1 cellular context compared by ENCODE assay signal in genomic region chr1:234598974-234599616, GRCh38.
TF ChIP-seq lines count a peak whose summit lies in the region.

No MANE protein-coding gene starts in this region.

TF ChIP-seq in GM12878, 131 proteins besides CTCF, POLR2A, EP300 and RAD21 (continued from another document):
- TF ChIP-seq, protein P1, sequence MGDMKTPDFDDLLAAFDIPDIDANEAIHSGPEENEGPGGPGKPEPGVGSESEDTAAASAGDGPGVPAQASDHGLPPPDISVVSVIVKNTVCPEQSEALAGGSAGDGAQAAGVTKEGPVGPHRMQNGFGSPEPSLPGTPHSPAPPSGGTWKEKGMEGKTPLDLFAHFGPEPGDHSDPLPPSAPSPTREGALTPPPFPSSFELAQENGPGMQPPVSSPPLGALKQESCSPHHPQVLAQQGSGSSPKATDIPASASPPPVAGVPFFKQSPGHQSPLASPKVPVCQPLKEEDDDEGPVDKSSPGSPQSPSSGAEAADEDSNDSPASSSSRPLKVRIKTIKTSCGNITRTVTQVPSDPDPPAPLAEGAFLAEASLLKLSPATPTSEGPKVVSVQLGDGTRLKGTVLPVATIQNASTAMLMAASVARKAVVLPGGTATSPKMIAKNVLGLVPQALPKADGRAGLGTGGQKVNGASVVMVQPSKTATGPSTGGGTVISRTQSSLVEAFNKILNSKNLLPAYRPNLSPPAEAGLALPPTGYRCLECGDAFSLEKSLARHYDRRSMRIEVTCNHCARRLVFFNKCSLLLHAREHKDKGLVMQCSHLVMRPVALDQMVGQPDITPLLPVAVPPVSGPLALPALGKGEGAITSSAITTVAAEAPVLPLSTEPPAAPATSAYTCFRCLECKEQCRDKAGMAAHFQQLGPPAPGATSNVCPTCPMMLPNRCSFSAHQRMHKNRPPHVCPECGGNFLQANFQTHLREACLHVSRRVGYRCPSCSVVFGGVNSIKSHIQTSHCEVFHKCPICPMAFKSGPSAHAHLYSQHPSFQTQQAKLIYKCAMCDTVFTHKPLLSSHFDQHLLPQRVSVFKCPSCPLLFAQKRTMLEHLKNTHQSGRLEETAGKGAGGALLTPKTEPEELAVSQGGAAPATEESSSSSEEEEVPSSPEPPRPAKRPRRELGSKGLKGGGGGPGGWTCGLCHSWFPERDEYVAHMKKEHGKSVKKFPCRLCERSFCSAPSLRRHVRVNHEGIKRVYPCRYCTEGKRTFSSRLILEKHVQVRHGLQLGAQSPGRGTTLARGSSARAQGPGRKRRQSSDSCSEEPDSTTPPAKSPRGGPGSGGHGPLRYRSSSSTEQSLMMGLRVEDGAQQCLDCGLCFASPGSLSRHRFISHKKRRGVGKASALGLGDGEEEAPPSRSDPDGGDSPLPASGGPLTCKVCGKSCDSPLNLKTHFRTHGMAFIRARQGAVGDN (IDR thresholded peaks at IDR 0.05) = no peak
- peak; percentile 34 for TF ChIP-seq SKIL (IDR thresholded peaks at IDR 0.05; ENCODE audit: low read depth, poor library complexity, severe bottlenecking)
- TF ChIP-seq KAT2A (conservative IDR thresholded peaks at IDR 0.05; ENCODE audit: control insufficient read depth, low read depth, low read length) = no peak
- no peak for TF ChIP-seq POU2F2 (IDR thresholded peaks at IDR 0.05; ENCODE audit: borderline replicate concordance, low read depth, low read length)
- TF ChIP-seq NRF1 (conservative IDR thresholded peaks at IDR 0.05; ENCODE audit: low read depth, low read length) = no peak
- TF ChIP-seq ZNF207 (IDR thresholded peaks at IDR 0.05; ENCODE audit: borderline replicate concordance) = no peak
- TF ChIP-seq MTA3 (IDR thresholded peaks at IDR 0.05; ENCODE audit: borderline replicate concordance, low read length) = 0 out of 2 replicates have a peak, but pooled peaks have one; percentile 22
- no peak for TF ChIP-seq NFYA (IDR thresholded peaks at IDR 0.05; ENCODE audit: borderline replicate concordance, low read depth, low read length)
